Comparison of ENCODE assay signal across 27 cellular contexts in genomic region chr5:52604151-52604550, GRCh38.
"Had no signal": no experiment of that assay in that cellular context is flagged by ENCODE, and none has a peak within 500 bp of the region (broad histone marks: within the 10 kb centered on the region; RNA-seq: fewer than 3 reads in every experiment).

No MANE protein-coding gene starts in this region.

- H3K4me3 ChIP-seq: cardiac muscle cell, left lung, prostate gland, skin epidermis, suprapubic skin had no signal

- ATAC-seq: activated T-cell treated with anti-CD3 and anti-CD28 coated beads, Interleukin-2, amount 50 U/mL, for 72 hours; effector memory CD8-positive, alpha-beta T cell; foreskin keratinocyte; left lung; right cardiac atrium; stimulated activated naive CD8-positive, alpha-beta T cell treated with anti-CD3 and anti-CD28 coated beads, Interleukin-15, amount 100 ng/mL, for 72 hours had no signal

- H3K27me3 ChIP-seq: cardiac muscle cell, left lung, suprapubic skin had no signal

- H3K4me1 ChIP-seq: foreskin keratinocyte, left lung, prostate gland, suprapubic skin had no signal

- H3K36me3 ChIP-seq: cardiac muscle cell, left lung, prostate gland, suprapubic skin had no signal

- H3K9me3 ChIP-seq: left lung, prostate gland, suprapubic skin had no signal

- DNase-seq: activated CD4-positive, CD25-positive, alpha-beta regulatory T cell treated with anti-CD3 and anti-CD28 coated beads, Interleukin-2, amount 50 U/mL, for 72 hours; activated CD8-positive, alpha-beta memory T cell treated with anti-CD3 and anti-CD28 coated beads for 24 hours; activated CD8-positive, alpha-beta memory T cell treated with anti-CD3 and anti-CD28 coated beads, Interleukin-2, amount 50 U/mL, for 48 hours; activated gamma-delta T cell; activated T-cell treated with anti-CD3 and anti-CD28 coated beads, Interleukin-2, amount 50 U/mL, for 72 hours; amniotic stem cell; dermis blood vessel endothelial cell; effector memory CD8-positive, alpha-beta T cell; foreskin keratinocyte; glutamatergic neuron; hypothalamus; islet precursor cell; left lung; mammary epithelial cell; midbrain; right cardiac atrium; stimulated activated CD4-positive, alpha-beta T cell treated with anti-CD3 and anti-CD28 coated beads, Interleukin-15, amount 100 ng/mL, for 24 hours; stimulated activated CD4-positive, alpha-beta T cell treated with anti-CD3 and anti-CD28 coated beads, Interleukin-2, amount 100 ng/mL, for 48 hours; stimulated activated naive CD8-positive, alpha-beta T cell treated with anti-CD3 and anti-CD28 coated beads, Interleukin-15, amount 100 ng/mL, for 72 hours; T-helper 2 cell; trophoblast cell had no signal

- H3K27ac ChIP-seq: cardiac muscle cell, epithelial cell of prostate, foreskin keratinocyte, left lung, prostate gland, skin epidermis, suprapubic skin, VCaP had no signal
